14 cellular contexts compared by ENCODE assay signal in genomic region chr2:130967020-130967495, GRCh38.
"Had no signal": no experiment of that assay in that cellular context is flagged by ENCODE, and none has a peak within 500 bp of the region (broad histone marks: within the 10 kb centered on the region; RNA-seq: fewer than 3 reads in every experiment).

No MANE protein-coding gene starts in this region.

- H3K9me3 ChIP-seq: left ventricle myocardium inferior, psoas muscle, sigmoid colon, stomach, thoracic aorta had no signal

- H3K4me2 ChIP-seq: hepatocyte had no signal

- H3K4me3 Mint-ChIP-seq: activated naive CD4-positive, alpha-beta T cell treated with anti-CD3 and anti-CD28 coated beads for 36 hours; activated naive CD8-positive, alpha-beta T cell treated with anti-CD3 and anti-CD28 coated beads, Interleukin-2, amount 50 U/mL, for 24 hours; activated T-helper 17 cell treated with anti-CD3 and anti-CD28 coated beads, Interleukin-2, amount 50 U/mL, for 72 hours; memory B cell; natural killer cell had no signal

- H3K27ac Mint-ChIP-seq: activated naive CD4-positive, alpha-beta T cell treated with anti-CD3 and anti-CD28 coated beads for 36 hours; activated naive CD8-positive, alpha-beta T cell treated with anti-CD3 and anti-CD28 coated beads, Interleukin-2, amount 50 U/mL, for 24 hours; activated T-helper 17 cell treated with anti-CD3 and anti-CD28 coated beads, Interleukin-2, amount 50 U/mL, for 72 hours; memory B cell; natural killer cell had no signal

- H3K4me3 ChIP-seq: hepatocyte, left ventricle myocardium inferior, psoas muscle, sigmoid colon, stomach, thoracic aorta had no signal

- H3K36me3 ChIP-seq: left ventricle myocardium inferior, sigmoid colon, stomach, thoracic aorta had no signal

- ATAC-seq: activated naive CD8-positive, alpha-beta T cell treated with anti-CD3 and anti-CD28 coated beads, Interleukin-2, amount 50 U/mL, for 24 hours; activated T-helper 17 cell treated with anti-CD3 and anti-CD28 coated beads, Interleukin-2, amount 50 U/mL, for 72 hours; natural killer cell; psoas muscle had no signal

- DNase-seq: activated CD4-positive, CD25-positive, alpha-beta regulatory T cell; activated naive CD4-positive, alpha-beta T cell treated with anti-CD3 and anti-CD28 coated beads for 36 hours; activated naive CD8-positive, alpha-beta T cell treated with anti-CD3 and anti-CD28 coated beads, Interleukin-2, amount 50 U/mL, for 24 hours; aorta; left ventricle myocardium inferior; natural killer cell; psoas muscle; sigmoid colon; stimulated activated CD4-positive, alpha-beta T cell treated with anti-CD3 and anti-CD28 coated beads, Interleukin-2, amount 100 ng/mL, for 24 hours; stomach had no signal

- H3K4me1 Mint-ChIP-seq: activated T-helper 17 cell treated with anti-CD3 and anti-CD28 coated beads, Interleukin-2, amount 50 U/mL, for 72 hours had no signal

- H3K27ac ChIP-seq: hepatocyte, left ventricle myocardium inferior, psoas muscle, sigmoid colon, stomach, thoracic aorta had no signal

- H2AFZ ChIP-seq: hepatocyte had no signal

- H3K9me3 Mint-ChIP-seq: activated naive CD4-positive, alpha-beta T cell treated with anti-CD3 and anti-CD28 coated beads for 36 hours; activated naive CD8-positive, alpha-beta T cell treated with anti-CD3 and anti-CD28 coated beads, Interleukin-2, amount 50 U/mL, for 24 hours; activated T-helper 17 cell treated with anti-CD3 and anti-CD28 coated beads, Interleukin-2, amount 50 U/mL, for 72 hours; memory B cell; natural killer cell had no signal

- H3K79me2 ChIP-seq: hepatocyte had no signal

- H3K36me3 Mint-ChIP-seq: memory B cell had no signal
